ENCODE assay signal across 8 cellular contexts in genomic region chr19:45994989-45995714, GRCh38. TPM values are rescaled to one million over a fixed set of nuclear protein-coding genes. Genes with fewer than 3 reads are reported as not detected.
DNase-seq lines count a peak whose midpoint lies in the region; ATAC-seq, FAIRE-seq and TF ChIP-seq lines count a peak whose summit lies in the region.

CCDC61 (plus strand) TSS chr19:45995467; CDS start chr19:46003019, 7,552 bp downstream.

- no peaks in the 10 kb centered on the region for H4K20me1 ChIP-seq in keratinocyte (ENCODE audit: control insufficient read depth, extremely low read depth, insufficient read depth, low read length)

- H3K4me2 ChIP-seq in keratinocyte (ENCODE audit: control insufficient read depth, extremely low read depth, insufficient read depth, low read depth, low read length) = peak within 1 kb of the TSS; percentile 95

- dilution Hi-C loops in keratinocyte (cut with MboI; ENCODE audit: extremely low pct_ligation_motif_present, low sequenced_read_pairs) = no loop called here

- no peak for TF ChIP-seq CTCF in AG09319 (IDR thresholded peaks at IDR 0.05; ENCODE audit: low read depth, low read length)
- no peak for TF ChIP-seq CTCF in keratinocyte (optimal IDR thresholded peaks at IDR 0.05 in 1 of 3, IDR thresholded peaks at IDR 0.05 in 1 of 3, conservative IDR thresholded peaks at IDR 0.05 in 1 of 3; ENCODE audit: extremely low read depth in 1 of 3, insufficient read depth in 2 of 3, low read length in 3 of 3)

- FAIRE-seq in keratinocyte (lab: Jason Lieb, UNC) = peak; percentile 94

- peaks cover 0 to 4% of the 10 kb centered on the region in 2 experiments for H3K36me3 ChIP-seq in keratinocyte (ENCODE audit: control insufficient read depth in 2 of 2, extremely low read depth in 1 of 2, insufficient read depth in 2 of 2, low read length in 2 of 2)

- no peaks in the 10 kb centered on the region for H3K9me3 ChIP-seq in keratinocyte (ENCODE audit: control insufficient read depth, low read depth, low read length)

- H3K4me3 ChIP-seq in keratinocyte (ENCODE audit: control insufficient read depth in 2 of 3, extremely low read depth in 1 of 3, insufficient read depth in 2 of 3, low read depth in 1 of 3, low read length in 3 of 3) = peak within 1 kb of the TSS; percentile 83 to 88 (median 86)

- DNase-seq in AG09319 (ENCODE audit: extremely low read depth, low read depth) (peak; percentile 99), NCI-H345 treated with DMSO at 0.1 percent for 48 hours (lab: John Stamatoyannopoulos, UW; ENCODE audit: unreplicated experiment) (peak; percentile 96), cerebellar nuclear complex (lab: John Stamatoyannopoulos, UW) (peak; percentile 99), keratinocyte (ENCODE audit: low read depth, low spot score) (peak; percentile 99)
- peak; percentile 93 to 95 (median 93) for DNase-seq in activated CD4-positive, CD25-positive, alpha-beta regulatory T cell (lab: John Stamatoyannopoulos, UW)
- peak; percentile 83 to 94 for DNase-seq in stimulated activated CD4-positive, alpha-beta T cell treated with anti-CD3 and anti-CD28 coated beads, Interleukin-15, amount 100 ng/mL, for 1 hour (ENCODE audit: low read depth in 1 of 2, low spot score in 1 of 2)

- H3K79me2 ChIP-seq in keratinocyte (ENCODE audit: control insufficient read depth, insufficient read depth, low read length) = peaks cover 2% of the 10 kb centered on the region

- no peaks in the 10 kb centered on the region for H3K27me3 ChIP-seq in keratinocyte (ENCODE audit: control insufficient read depth, extremely low read depth, insufficient read depth, low read length)

- peak within 1 kb of the TSS; percentile 88 for H3K9ac ChIP-seq in keratinocyte (ENCODE audit: control insufficient read depth, extremely low read depth, insufficient read depth, low read length)

- peaks cover 2% of the 10 kb centered on the region for H3K9me1 ChIP-seq in keratinocyte (ENCODE audit: control insufficient read depth, extremely low read depth, insufficient read depth, low read length)

- H3K4me1 ChIP-seq in keratinocyte (ENCODE audit: control insufficient read depth, extremely low read depth, insufficient read depth, low read length) = peaks cover 9% of the 10 kb centered on the region

- H2AFZ ChIP-seq in keratinocyte (ENCODE audit: control insufficient read depth, low read length) = peak within 1 kb of the TSS; percentile 75

- peak; percentile 99 for ATAC-seq in GM19025 (IDR thresholded peaks at IDR 0.05; ENCODE audit: low read depth, unreplicated experiment)
- ATAC-seq in HG03280 (IDR thresholded peaks at IDR 0.05; ENCODE audit: unreplicated experiment) = peak; percentile 97

- peak within 1 kb of the TSS; percentile 74 for H3K27ac ChIP-seq in keratinocyte (ENCODE audit: control insufficient read depth, insufficient read depth, low read length)

RNA-seq across cellular contexts. Expression of gene CCDC61, which starts in this region (rescaled TPM):
- 5.2 to 6.1 TPM (median 5.8 TPM) in 3 replicates for polyA plus RNA-seq in keratinocyte
- polyA plus RNA-seq in keratinocyte (2011; ENCODE audit: low read depth) = 1.4 TPM
- polyA plus RNA-seq in keratinocyte (2011; cell fraction: cytosol; rRNA removed) = 1.9 and 3.5 TPM in 2 replicates
- polyA plus RNA-seq in keratinocyte (2011; cell fraction: nucleus; rRNA removed) = 8.6 and 10.5 TPM in 2 replicates
- 5.0 and 10.0 TPM in 2 replicates for polyA plus RNA-seq in keratinocyte (2012; ENCODE audit: low replicate concordance)
- 2.7 to 6.8 TPM (median 3.1 TPM) in 3 replicates for polyA minus RNA-seq in keratinocyte
- 4.8 TPM for polyA minus RNA-seq in keratinocyte (2011; cell fraction: cytosol; rRNA and poly(A)+ RNA removed)
- 6.1 and 9.0 TPM in 2 replicates for polyA minus RNA-seq in keratinocyte (2011; cell fraction: nucleus; rRNA and poly(A)+ RNA removed)

Comparison
In these comparisons a context has a peak if more than half of its experiments do, and no peak if none do; other contexts are left out.
1. Peak in every context shown above with its lines: DNase-seq, ATAC-seq, H3K4me3 ChIP-seq and H3K27ac ChIP-seq.